Comparison of ENCODE assay signal across 9 cellular contexts in genomic region chr13:51849145-51850101, GRCh38. TPM values are rescaled to one million over a fixed set of nuclear protein-coding genes. Genes with fewer than 3 reads are reported as not detected.
DNase-seq lines count a peak whose midpoint lies in the region; ATAC-seq and TF ChIP-seq lines count a peak whose summit lies in the region.
"Had no signal": no experiment of that assay in that cellular context is flagged by ENCODE, and none has a peak within 500 bp of the region (broad histone marks: within the 10 kb centered on the region; RNA-seq: fewer than 3 reads in every experiment).

No MANE protein-coding gene starts in this region.

- peaks cover 5% of the 10 kb centered on the region for H3K4me1 ChIP-seq in CD8-positive, alpha-beta T cell (ENCODE audit: insufficient read depth, low read length)

- H3K4me3 Mint-ChIP-seq in CD8-positive, alpha-beta T cell = no peak overlapping the region

- H3K36me3 Mint-ChIP-seq in CD8-positive, alpha-beta T cell = no peaks in the 10 kb centered on the region

- no peak for TF ChIP-seq POLR2A in erythroblast (IDR thresholded peaks at IDR 0.05; ENCODE audit: low read length)

- H3K36me3 ChIP-seq in CD8-positive, alpha-beta T cell (ENCODE audit: insufficient read depth, low read length) = no peaks in the 10 kb centered on the region

- CTCF ChIA-PET in CD8-positive, alpha-beta T cell (lab: Charles Lee) = interaction anchor here (1.0 to 9.8 kb wide), 5 partner anchors 15 to 44 kb away, joined by 3 to 61 read pairs (median 5); no protein-coding TSS in a partner anchor

- intact Hi-C loops in CD8-positive, alpha-beta T cell (cut with DNase I, micrococcal nuclease) = loop anchor here (1.0 to 10.0 kb wide), 5 partner anchors 34 to 595 kb away; no protein-coding TSS in a partner anchor

- H3K27me3 Mint-ChIP-seq in CD8-positive, alpha-beta T cell (ENCODE audit: low read depth) = peaks cover 6% of the 10 kb centered on the region

- H3K4me1 Mint-ChIP-seq in CD8-positive, alpha-beta T cell (ENCODE audit: low read depth) = peaks cover 8% of the 10 kb centered on the region

- POLR2A ChIA-PET in CD8-positive, alpha-beta T cell (lab: Charles Lee) = interaction anchor here (0.6 kb wide), 1 partner anchor 14 kb away, joined by 3 read pairs; no protein-coding TSS in a partner anchor

- H3K27ac Mint-ChIP-seq in CD8-positive, alpha-beta T cell = no peak overlapping the region

- no peaks in the 10 kb centered on the region for H3K27me3 ChIP-seq in CD8-positive, alpha-beta T cell (ENCODE audit: insufficient read depth, low read length)

- peak in 2 of 7 experiments; percentile 35 to 39 for DNase-seq in CD8-positive, alpha-beta T cell
- DNase-seq in HFF-Myc (ENCODE audit: extremely low read depth, low read depth) = no peak
- DNase-seq in erythroblast (lab: John Stamatoyannopoulos, UW) = peak; percentile 19 to 51
- peak; percentile 58 for DNase-seq in stimulated activated CD4-positive, alpha-beta T cell treated with anti-CD3 and anti-CD28 coated beads, Interleukin-15, amount 100 ng/mL, for 24 hours
- DNase-seq in NCI-H2196 (lab: John Stamatoyannopoulos, UW; ENCODE audit: unreplicated experiment) = no peak

- no peaks in the 10 kb centered on the region for H3K9me3 ChIP-seq in CD8-positive, alpha-beta T cell (ENCODE audit: low read length)

- no peak overlapping the region for H3K27ac ChIP-seq in CD8-positive, alpha-beta T cell (ENCODE audit: low read depth, low read length)
- no peak overlapping the region for H3K27ac ChIP-seq in VCaP

- peak; percentile 36 for ATAC-seq in CD8-positive, alpha-beta T cell
- ATAC-seq in GM18867 (IDR thresholded peaks at IDR 0.05; ENCODE audit: unreplicated experiment) (no peak), GM18861 (IDR thresholded peaks at IDR 0.05; ENCODE audit: unreplicated experiment) (no peak)

- TF ChIP-seq CTCF in CD8-positive, alpha-beta T cell (IDR thresholded peaks at IDR 0.05) = peak; percentile 54
- TF ChIP-seq CTCF in HFF-Myc (IDR thresholded peaks at IDR 0.05; ENCODE audit: low read depth, low read length, missing control alignments) (peak; percentile 82), VCaP (conservative IDR thresholded peaks at IDR 0.05) (peak; percentile 66)

- H3K9me3 Mint-ChIP-seq in CD8-positive, alpha-beta T cell = no peaks in the 10 kb centered on the region

- H3K4me3 ChIP-seq in CD8-positive, alpha-beta T cell (ENCODE audit: low read depth, low read length) = no peak overlapping the region
- no peak overlapping the region for H3K4me3 ChIP-seq in HFF-Myc (replicated peaks; ENCODE audit: low read depth, low read length)

RNA-seq across cellular contexts. Expression of gene TMEM272, which starts 4.4 kb away (rescaled TPM):
- 1 to 10 TPM; 1.1 to 1.7 TPM for total RNA-seq in CD8-positive, alpha-beta T cell
- total RNA-seq: HT1080 had no signal

RNA-seq across cellular contexts. Expression of gene CCDC70, which starts 12.3 kb away (rescaled TPM):
- total RNA-seq in CD8-positive, alpha-beta T cell = not detected
- total RNA-seq: HT1080 had no signal

RNA-seq across cellular contexts. Expression of gene DHRS12, which starts 45.5 kb away (rescaled TPM):
- 10 to 100 TPM; 13.4 to 14.1 TPM for total RNA-seq in CD8-positive, alpha-beta T cell

Comparison
In these comparisons a context has a peak if more than half of its experiments do, and no peak if none do; other contexts are left out.
1. DNase-seq: peak in erythroblast (2 of 2) and stimulated activated CD4-positive, alpha-beta T cell treated with anti-CD3 and anti-CD28 coated beads, Interleukin-15, amount 100 ng/mL, for 24 hours (single experiment); none in HFF-Myc (single experiment) and NCI-H2196 (single experiment).
2. Peak in every context shown above with its lines, with median percentiles within 50 percentile points of each other: CTCF ChIP-seq.